10 cellular contexts compared by ENCODE assay signal in genomic region chrX:110276778-110277177, GRCh38. TPM values are rescaled to one million over a fixed set of nuclear protein-coding genes. Genes with fewer than 3 reads are reported as not detected.
A peak's percentile ranks its signal among the peaks of the same experiment; 100 is the strongest.
DNase-seq lines count a peak whose midpoint lies in the region; ATAC-seq lines count a peak whose summit lies in the region.
"Had no signal": no experiment of that assay in that cellular context is flagged by ENCODE, and none has a peak within 500 bp of the region (broad histone marks: within the 10 kb centered on the region; RNA-seq: fewer than 3 reads in every experiment).

No MANE protein-coding gene starts in this region.

- no peak overlapping the region for H3K27ac Mint-ChIP-seq in activated T-helper 17 cell treated with anti-CD3 and anti-CD28 coated beads, Interleukin-2, amount 50 U/mL, for 72 hours
- H3K27ac Mint-ChIP-seq: activated naive CD8-positive, alpha-beta T cell treated with anti-CD3 and anti-CD28 coated beads for 36 hours had no signal

- no peaks in the 10 kb centered on the region for H3K27me3 Mint-ChIP-seq in activated T-helper 17 cell treated with anti-CD3 and anti-CD28 coated beads, Interleukin-2, amount 50 U/mL, for 72 hours
- H3K27me3 Mint-ChIP-seq: activated naive CD8-positive, alpha-beta T cell treated with anti-CD3 and anti-CD28 coated beads for 36 hours had no signal

- H3K4me1 Mint-ChIP-seq in activated T-helper 17 cell treated with anti-CD3 and anti-CD28 coated beads, Interleukin-2, amount 50 U/mL, for 72 hours, result peaks cover 10% of the 10 kb centered on the region

- peak; percentile 44 for ATAC-seq in GM18520 (IDR thresholded peaks at IDR 0.05; ENCODE audit: unreplicated experiment)
- peak; percentile 89 for ATAC-seq in GM21526 (IDR thresholded peaks at IDR 0.05; ENCODE audit: low FRiP score, unreplicated experiment)
- peak; percentile 95 for ATAC-seq in HG03103 (IDR thresholded peaks at IDR 0.05; ENCODE audit: low read depth, unreplicated experiment)
- peak; percentile 43 for ATAC-seq in activated T-helper 17 cell treated with anti-CD3 and anti-CD28 coated beads, Interleukin-2, amount 50 U/mL, for 72 hours (replicated peaks)

- no peaks in the 10 kb centered on the region for H3K36me3 Mint-ChIP-seq in activated T-helper 17 cell treated with anti-CD3 and anti-CD28 coated beads, Interleukin-2, amount 50 U/mL, for 72 hours (ENCODE audit: low read depth)

- H3K9me3 Mint-ChIP-seq in activated T-helper 17 cell treated with anti-CD3 and anti-CD28 coated beads, Interleukin-2, amount 50 U/mL, for 72 hours, result no peaks in the 10 kb centered on the region

- no peak for DNase-seq in DMS79 treated with DMSO at 0.1 percent for 48 hours (lab: John Stamatoyannopoulos, UW)
- no peak for DNase-seq in activated gamma-delta T cell treated with Interleukin-2 at 50 U/mL for 16 hours
- DNase-seq in activated T-cell treated with anti-CD3 and anti-CD28 coated beads for 4 hours, result no peak
- no peak for DNase-seq in NCI-H526 (lab: John Stamatoyannopoulos, UW)
- DNase-seq: activated naive CD8-positive, alpha-beta T cell treated with anti-CD3 and anti-CD28 coated beads for 36 hours; NCI-H1436 treated with DMSO at 0.1 percent for 48 hours had no signal

- H3K4me3 Mint-ChIP-seq in activated T-helper 17 cell treated with anti-CD3 and anti-CD28 coated beads, Interleukin-2, amount 50 U/mL, for 72 hours, result no peak overlapping the region
- H3K4me3 Mint-ChIP-seq: activated naive CD8-positive, alpha-beta T cell treated with anti-CD3 and anti-CD28 coated beads for 36 hours had no signal

RNA-seq across cellular contexts. Expression of gene AMMECR1, which starts 41.1 kb away (rescaled TPM):
- total RNA-seq in activated T-helper 17 cell treated with anti-CD3 and anti-CD28 coated beads, Interleukin-2, amount 50 U/mL, for 72 hours, result 10 to 100 TPM in 1 of 2 donors, 1 to 10 TPM in 1; 7.9 to 10.3 TPM

Comparison
In these comparisons a context has a peak if more than half of its experiments do, and no peak if none do; other contexts are left out.
1. ATAC-seq: peak in every context shown above with its lines; median percentile 95 in HG03103; 89 in GM21526; 44 in GM18520; 43 in activated T-helper 17 cell treated with anti-CD3 and anti-CD28 coated beads, Interleukin-2, amount 50 U/mL, for 72 hours.